Comparison of ENCODE assay signal across 17 cellular contexts in genomic region chr5:179800696-179801201, GRCh38.
"Had no signal": no experiment of that assay in that cellular context is flagged by ENCODE, and none has a peak within 500 bp of the region (broad histone marks: within the 10 kb centered on the region; RNA-seq: fewer than 3 reads in every experiment).

No MANE protein-coding gene starts in this region.

- H3K27me3 ChIP-seq: gastroesophageal sphincter, pancreas, testis had no signal

- DNase-seq: activated CD4-positive, alpha-beta T cell treated with anti-CD3 and anti-CD28 coated beads for 1 hour; activated CD4-positive, alpha-beta T cell treated with anti-CD3 and anti-CD28 coated beads, Interleukin-2, amount 50 U/mL, for 4 hours; activated CD8-positive, alpha-beta memory T cell treated with anti-CD3 and anti-CD28 coated beads, Interleukin-2, amount 50 U/mL, for 48 hours; activated naive CD4-positive, alpha-beta T cell treated with anti-CD3 and anti-CD28 coated beads, Interleukin-2, amount 10 ng/mL, durations not matched to agents 7 days and 5 days; activated T-cell treated with anti-CD3 and anti-CD28 coated beads, Interleukin-2, amount 50 U/mL, for 4 hours; cerebellar nuclear complex; cortex of kidney; head of caudate nucleus; left ventricle myocardium superior; mammary epithelial cell; natural killer cell; stimulated activated CD4-positive, alpha-beta T cell treated with anti-CD3 and anti-CD28 coated beads, Interleukin-4, amount 100 ng/mL, for 1 hour; stimulated activated naive CD4-positive, alpha-beta T cell; testis had no signal

- H3K9me3 ChIP-seq: gastroesophageal sphincter, pancreas, testis had no signal

- H3K4me3 ChIP-seq: gastroesophageal sphincter, pancreas, testis had no signal

- H3K27ac ChIP-seq: gastroesophageal sphincter, pancreas, testis had no signal

- FAIRE-seq: pancreas, TTC549 had no signal

- ATAC-seq: activated T-cell treated with anti-CD3 and anti-CD28 coated beads, Interleukin-2, amount 50 U/mL, for 4 hours; gastroesophageal sphincter; left ventricle myocardium superior; natural killer cell; pancreas had no signal
